In the genomic region with DNA sequence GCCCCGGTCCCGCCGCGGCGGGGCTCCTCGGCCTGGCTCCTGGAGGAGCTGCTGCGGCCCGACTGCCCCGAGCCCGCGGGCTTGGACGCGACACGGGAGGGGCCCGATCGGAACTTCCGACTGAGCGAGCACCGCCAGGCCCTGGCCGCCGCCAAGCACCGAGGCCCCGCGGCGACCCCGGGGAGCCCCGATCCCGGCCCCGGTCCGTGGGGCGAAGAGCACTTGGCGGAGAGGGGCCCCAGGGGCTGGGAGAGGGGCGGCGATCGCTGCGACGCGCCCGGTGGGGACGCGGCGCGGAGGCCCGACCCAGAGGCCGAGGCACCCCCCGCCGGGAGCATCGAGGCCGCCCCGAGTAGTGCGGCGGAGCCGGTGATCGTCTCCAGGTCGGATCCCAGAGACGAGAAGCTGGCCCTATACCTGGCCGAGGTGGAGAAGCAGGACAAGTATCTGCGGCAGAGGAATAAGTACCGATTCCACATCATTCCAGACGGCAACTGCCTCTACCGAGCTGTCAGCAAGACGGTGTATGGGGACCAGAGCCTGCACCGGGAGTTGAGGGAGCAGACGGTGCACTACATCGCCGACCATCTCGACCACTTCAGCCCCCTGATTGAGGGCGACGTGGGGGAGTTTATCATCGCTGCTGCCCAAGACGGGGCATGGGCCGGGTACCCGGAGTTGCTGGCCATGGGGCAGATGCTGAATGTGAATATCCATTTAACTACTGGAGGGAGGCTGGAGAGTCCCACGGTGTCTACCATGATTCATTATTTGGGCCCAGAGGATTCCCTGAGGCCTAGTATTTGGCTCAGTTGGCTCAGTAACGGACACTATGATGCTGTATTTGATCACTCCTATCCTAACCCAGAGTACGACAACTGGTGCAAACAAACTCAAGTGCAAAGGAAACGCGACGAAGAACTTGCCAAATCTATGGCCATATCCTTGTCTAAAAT, we compare ENCODE assay signal across 8 cellular contexts. TPM values are rescaled to one million over a fixed set of nuclear protein-coding genes. Genes with fewer than 3 reads are reported as not detected.
DNase-seq lines count a peak whose midpoint lies in the region; ATAC-seq and TF ChIP-seq lines count a peak whose summit lies in the region.

No MANE protein-coding gene starts in this region.

- ATAC-seq in GM18502 (IDR thresholded peaks at IDR 0.05; ENCODE audit: poor library complexity, unreplicated experiment) (peak; percentile 20), HG02642 (IDR thresholded peaks at IDR 0.05; ENCODE audit: poor library complexity, unreplicated experiment) (peak; percentile 21)

- TF ChIP-seq EP300 in ovary (IDR thresholded peaks at IDR 0.05), result no peak

- intact Hi-C loops in OCI-LY7 (cut with micrococcal nuclease; ENCODE audit: unreplicated experiment), result loop anchor here (2.0 to 10.0 kb wide), 3 partner anchors 71 to 1285 kb away; a partner anchor contains a TSS
- intact Hi-C loops in activated naive CD4-positive, alpha-beta T cell treated with anti-CD3 and anti-CD28 coated beads for 36 hours (cut with micrococcal nuclease), result loop anchor here (1.0 to 10.0 kb wide), 11 partner anchors 8 to 1577 kb away; a partner anchor contains a TSS
- intact Hi-C loops in ovary (cut with DNase I), result loop anchor here in 1 of 4 donors (10.0 kb wide), 1 partner anchor 95 kb away; a partner anchor contains a TSS

- H3K9me2 ChIP-seq in OCI-LY7 (ENCODE audit: insufficient read depth, low read length), result no peaks in the 10 kb centered on the region

- no peaks in the 10 kb centered on the region for H3K9me3 Mint-ChIP-seq in activated naive CD4-positive, alpha-beta T cell treated with anti-CD3 and anti-CD28 coated beads for 36 hours
- peaks cover 7% of the 10 kb centered on the region for H3K9me3 Mint-ChIP-seq in glutamatergic neuron (ENCODE audit: unreplicated experiment)

- peaks cover 29% of the 10 kb centered on the region for H3K36me3 Mint-ChIP-seq in activated naive CD4-positive, alpha-beta T cell treated with anti-CD3 and anti-CD28 coated beads for 36 hours (ENCODE audit: low read depth)
- H3K36me3 Mint-ChIP-seq in glutamatergic neuron (ENCODE audit: unreplicated experiment), result no peaks in the 10 kb centered on the region

- POLR2A ChIA-PET in OCI-LY7 (lab: Charles Lee), result interaction anchor here (0.6 to 4.5 kb wide), 3 partner anchors 13 to 1430 kb away, joined by 4 to 22 read pairs (median 4); no protein-coding TSS in a partner anchor

- H3K4me2 ChIP-seq in OCI-LY7 (ENCODE audit: low read length), result peak overlapping the region; percentile 83

- no peaks in the 10 kb centered on the region for H3K36me3 ChIP-seq in OCI-LY7 (ENCODE audit: insufficient read depth, low read length)
- no peaks in the 10 kb centered on the region for H3K36me3 ChIP-seq in ovary

- peak overlapping the region; percentile 91 for H3K27ac Mint-ChIP-seq in activated naive CD4-positive, alpha-beta T cell treated with anti-CD3 and anti-CD28 coated beads for 36 hours
- no peak overlapping the region for H3K27ac Mint-ChIP-seq in glutamatergic neuron (ENCODE audit: unreplicated experiment)

- WGBS in ovary, 3 donors, result 1 to 3% (median 1%) methylated on average over 61 to 79 of the region's 79 CpGs

- DNase-seq in OCI-LY7 (ENCODE audit: low spot score) (peak; percentile 41), glutamatergic neuron (peak; percentile 33), ovary (peak; percentile 26 to 59 (median 41)), NCI-H2171 (lab: John Stamatoyannopoulos, UW) (no peak), SIG-M5 (lab: John Stamatoyannopoulos, UW) (no peak)
- DNase-seq in activated naive CD4-positive, alpha-beta T cell treated with anti-CD3 and anti-CD28 coated beads for 36 hours, result peak; percentile 37

- H3K27me3 ChIP-seq in ovary, result no peaks in the 10 kb centered on the region

- peaks cover 42% of the 10 kb centered on the region for H3K4me1 Mint-ChIP-seq in activated naive CD4-positive, alpha-beta T cell treated with anti-CD3 and anti-CD28 coated beads for 36 hours (ENCODE audit: low read depth)
- peaks cover 3% of the 10 kb centered on the region for H3K4me1 Mint-ChIP-seq in glutamatergic neuron (ENCODE audit: low read depth, unreplicated experiment)

- H3K79me2 ChIP-seq in OCI-LY7 (ENCODE audit: insufficient read depth, low read depth, low read length), result 0 out of 2 replicates have a peak, but pooled peaks cover 6% of the 10 kb centered on the region

- TF ChIP-seq CTCF in OCI-LY7 (conservative IDR thresholded peaks at IDR 0.05; ENCODE audit: low read length) (no peak), glutamatergic neuron (IDR thresholded peaks at IDR 0.05; ENCODE audit: partially characterized antibody, unreplicated experiment) (no peak), ovary (IDR thresholded peaks at IDR 0.05) (no peak)

- H4K20me1 ChIP-seq in OCI-LY7 (ENCODE audit: insufficient read depth, low read length), result no peaks in the 10 kb centered on the region

- H3K9me3 ChIP-seq in OCI-LY7 (ENCODE audit: low read length), result no peaks in the 10 kb centered on the region
- no peaks in the 10 kb centered on the region for H3K9me3 ChIP-seq in ovary

- H3K27ac ChIP-seq in OCI-LY7 (ENCODE audit: low read depth, low read length, poor library complexity, severe bottlenecking) (no peak overlapping the region), ovary (peak overlapping the region; percentile 89 to 94)

- BruUV-seq in OCI-LY7 (replicated peaks; lab: Mats Ljungman, UMichigan), result no TSS peak

- H3K4me1 ChIP-seq in OCI-LY7 (ENCODE audit: insufficient read depth, low read length, poor library complexity, severe bottlenecking) (peaks cover 32% of the 10 kb centered on the region), ovary (ENCODE audit: insufficient read depth) (peaks cover 6% of the 10 kb centered on the region)

- peak overlapping the region; percentile 93 for H3K4me3 ChIP-seq in OCI-LY7 (ENCODE audit: low read depth, low read length, poor library complexity, severe bottlenecking)
- peak overlapping the region; percentile 60 for H3K4me3 ChIP-seq in ovary

- H2AFZ ChIP-seq in OCI-LY7 (ENCODE audit: low read length), result peak overlapping the region; percentile 69

- peak overlapping the region; percentile 94 for H3K4me3 Mint-ChIP-seq in activated naive CD4-positive, alpha-beta T cell treated with anti-CD3 and anti-CD28 coated beads for 36 hours
- peak overlapping the region; percentile 84 for H3K4me3 Mint-ChIP-seq in glutamatergic neuron (ENCODE audit: unreplicated experiment)

- no peak for TF ChIP-seq POLR2A in ovary (IDR thresholded peaks at IDR 0.05)

- no peaks in the 10 kb centered on the region for H3K27me3 Mint-ChIP-seq in activated naive CD4-positive, alpha-beta T cell treated with anti-CD3 and anti-CD28 coated beads for 36 hours (ENCODE audit: low read depth)
- H3K27me3 Mint-ChIP-seq in glutamatergic neuron (ENCODE audit: unreplicated experiment), result peaks cover 10% of the 10 kb centered on the region

- CTCF ChIA-PET in OCI-LY7 (lab: Charles Lee; ENCODE audit: unreplicated experiment), result no interaction called here
- CTCF ChIA-PET in activated naive CD4-positive, alpha-beta T cell treated with anti-CD3 and anti-CD28 coated beads for 36 hours (lab: Charles Lee), result interaction anchor here (1.2 kb wide), 1 partner anchor 86 kb away, joined by 7 read pairs; no protein-coding TSS in a partner anchor

RNA-seq across cellular contexts. Expression of a gene that starts 1.3 kb away (rescaled TPM):
- 4.5 and 5.5 TPM in 2 replicates for total RNA-seq in OCI-LY7 (2014; rRNA removed; shearing (Covaris generic))
- total RNA-seq in OCI-LY7 (2022) (6.8 and 9.1 TPM in 2 replicates), glutamatergic neuron (ENCODE audit: unreplicated experiment) (1.8 TPM), ovary (10 to 100 TPM; 13.3 to 23.9 (median 19.9) TPM)
- 10 to 100 TPM; 15.7 to 16.0 TPM for total RNA-seq in activated naive CD4-positive, alpha-beta T cell treated with anti-CD3 and anti-CD28 coated beads for 36 hours
- 10 to 100 TPM; 14.5 to 16.3 TPM for polyA plus RNA-seq in ovary

Comparison
In these comparisons a context has a peak if more than half of its experiments do, and no peak if none do; other contexts are left out.
1. DNase-seq: peak in OCI-LY7 (single experiment), activated naive CD4-positive, alpha-beta T cell treated with anti-CD3 and anti-CD28 coated beads for 36 hours (single experiment), glutamatergic neuron (single experiment) and ovary (5 of 5); none in NCI-H2171 (single experiment) and SIG-M5 (single experiment).